Comparison of ENCODE assay signal across 11 cellular contexts in genomic region chr19:2170987-2171348, GRCh38. TPM values are rescaled to one million over a fixed set of nuclear protein-coding genes. Genes with fewer than 3 reads are reported as not detected.
DNase-seq lines count a peak whose midpoint lies in the region; ATAC-seq, FAIRE-seq and TF ChIP-seq lines count a peak whose summit lies in the region.
"Had no signal": no experiment of that assay in that cellular context is flagged by ENCODE, and none has a peak within 500 bp of the region (broad histone marks: within the 10 kb centered on the region; RNA-seq: fewer than 3 reads in every experiment).

No MANE protein-coding gene starts in this region.

- CTCF ChIA-PET in activated CD8-positive, alpha-beta T cell treated with anti-CD3 and anti-CD28 coated beads for 36 hours (lab: Charles Lee), result interaction anchor here (1.0 to 2.2 kb wide), 3 partner anchors 13 to 222 kb away, joined by 3 to 15 read pairs (median 4); no protein-coding TSS in a partner anchor

- peak overlapping the region; percentile 81 for H3K27ac Mint-ChIP-seq in activated CD8-positive, alpha-beta T cell treated with anti-CD3 and anti-CD28 coated beads for 36 hours
- H3K27ac Mint-ChIP-seq in mesothelial cell of epicardium, result peak overlapping the region; percentile 90

- TF ChIP-seq CTCF in BE2C (IDR thresholded peaks at IDR 0.05; ENCODE audit: low read depth, low read length), result no peak
- no peak for TF ChIP-seq CTCF in activated CD8-positive, alpha-beta T cell treated with anti-CD3 and anti-CD28 coated beads for 36 hours (IDR thresholded peaks at IDR 0.05)
- TF ChIP-seq CTCF in mesothelial cell of epicardium (IDR thresholded peaks at IDR 0.05; ENCODE audit: unreplicated experiment), result no peak

- no peaks in the 10 kb centered on the region for H3K27me3 ChIP-seq in BE2C

- peaks cover 20% of the 10 kb centered on the region for H3K36me3 ChIP-seq in BE2C

- TF ChIP-seq POLR2A in H54 (IDR thresholded peaks at IDR 0.05; ENCODE audit: low read depth, low read length), result no peak

- DNase-seq in BE2C (no peak), mesothelial cell of epicardium (ENCODE audit: low spot score in 2 of 2, unreplicated experiment in 2 of 2) (no peak), H54 (ENCODE audit: insufficient read length, low spot score) (no peak), activated gamma-delta T cell treated with Interleukin-2 at 50 U/mL for 16 hours (no peak)
- no peak for DNase-seq in activated CD8-positive, alpha-beta T cell treated with anti-CD3 and anti-CD28 coated beads for 36 hours
- DNase-seq: GM23248, NCI-H1417 treated with DMSO at 0.1 percent for 48 hours had no signal

- H3K27me3 Mint-ChIP-seq in activated CD8-positive, alpha-beta T cell treated with anti-CD3 and anti-CD28 coated beads for 36 hours, result no peaks in the 10 kb centered on the region
- H3K27me3 Mint-ChIP-seq in mesothelial cell of epicardium (ENCODE audit: low read depth), result no peaks in the 10 kb centered on the region

- POLR2A ChIA-PET in activated CD8-positive, alpha-beta T cell treated with anti-CD3 and anti-CD28 coated beads for 36 hours (lab: Charles Lee), result interaction anchor here (0.7 to 1.0 kb wide), 4 partner anchors 10 to 65 kb away, joined by 3 to 4 read pairs (median 3); partner anchors contain the start of gene PLEKHJ1

- ATAC-seq in GM21360 (IDR thresholded peaks at IDR 0.05; ENCODE audit: unreplicated experiment) (peak; percentile 1), HG03520 (IDR thresholded peaks at IDR 0.05; ENCODE audit: unreplicated experiment) (no peak), HG02588 (IDR thresholded peaks at IDR 0.05; ENCODE audit: unreplicated experiment) (no peak)
- peak; percentile 37 for ATAC-seq in activated CD8-positive, alpha-beta T cell treated with anti-CD3 and anti-CD28 coated beads for 36 hours

- peaks cover 45% of the 10 kb centered on the region for H3K4me1 ChIP-seq in BE2C

- H3K4me3 ChIP-seq in BE2C (ENCODE audit: low read depth, low read length), result peak overlapping the region; percentile 40
- H3K4me3 ChIP-seq: GM23248 had no signal

- H3K4me1 Mint-ChIP-seq in activated CD8-positive, alpha-beta T cell treated with anti-CD3 and anti-CD28 coated beads for 36 hours (ENCODE audit: low read depth), result peaks cover 77% of the 10 kb centered on the region
- H3K4me1 Mint-ChIP-seq in mesothelial cell of epicardium, result peaks cover 57% of the 10 kb centered on the region

- H3K9me3 Mint-ChIP-seq in activated CD8-positive, alpha-beta T cell treated with anti-CD3 and anti-CD28 coated beads for 36 hours, result no peaks in the 10 kb centered on the region
- H3K9me3 Mint-ChIP-seq in mesothelial cell of epicardium, result no peaks in the 10 kb centered on the region

- intact Hi-C loops in activated CD8-positive, alpha-beta T cell treated with anti-CD3 and anti-CD28 coated beads for 36 hours (cut with micrococcal nuclease), result loop anchor here (10.0 kb wide), 1 partner anchor 64 kb away; the partner anchor contains the start of genes PLEKHJ1 and SF3A2

- peaks cover 33% of the 10 kb centered on the region for H3K36me3 Mint-ChIP-seq in activated CD8-positive, alpha-beta T cell treated with anti-CD3 and anti-CD28 coated beads for 36 hours (ENCODE audit: low read depth)
- peaks cover 3% of the 10 kb centered on the region for H3K36me3 Mint-ChIP-seq in mesothelial cell of epicardium

- H3K4me3 Mint-ChIP-seq in activated CD8-positive, alpha-beta T cell treated with anti-CD3 and anti-CD28 coated beads for 36 hours, result peak overlapping the region; percentile 62
- H3K4me3 Mint-ChIP-seq in mesothelial cell of epicardium, result no peak overlapping the region

- H3K9me3 ChIP-seq in BE2C, result no peaks in the 10 kb centered on the region

- no peak for FAIRE-seq in H54 (lab: Jason Lieb, UNC)
- FAIRE-seq: endometrium had no signal

RNA-seq across cellular contexts. Expression of gene DOT1L, which starts 7.2 kb away (rescaled TPM):
- polyA plus RNA-seq in BE2C (2012; ENCODE audit: insufficient read depth, insufficient read length, low read depth), result 84.6 TPM
- total RNA-seq in activated CD8-positive, alpha-beta T cell treated with anti-CD3 and anti-CD28 coated beads for 36 hours, result 10 to 100 TPM; 92.7 to 96.6 TPM
- total RNA-seq in mesothelial cell of epicardium, result 54.1 to 59.1 TPM (median 58.2 TPM) in 3 replicates

RNA-seq across cellular contexts. Expression of gene AP3D1, which starts 19.6 kb away (rescaled TPM):
- polyA plus RNA-seq in BE2C (2012; ENCODE audit: insufficient read depth, insufficient read length, low read depth), result 254 TPM
- 10 to 100 TPM; 73.7 to 74.1 TPM for total RNA-seq in activated CD8-positive, alpha-beta T cell treated with anti-CD3 and anti-CD28 coated beads for 36 hours
- 107 to 116 TPM (median 115 TPM) in 3 replicates for total RNA-seq in mesothelial cell of epicardium

Comparison
In these comparisons a context has a peak if more than half of its experiments do, and no peak if none do; other contexts are left out.
1. ATAC-seq: peak in GM21360 (single experiment) and activated CD8-positive, alpha-beta T cell treated with anti-CD3 and anti-CD28 coated beads for 36 hours (single experiment); none in HG03520 (single experiment) and HG02588 (single experiment).